ENCODE assay signal across 8 cellular contexts in the genomic region with DNA sequence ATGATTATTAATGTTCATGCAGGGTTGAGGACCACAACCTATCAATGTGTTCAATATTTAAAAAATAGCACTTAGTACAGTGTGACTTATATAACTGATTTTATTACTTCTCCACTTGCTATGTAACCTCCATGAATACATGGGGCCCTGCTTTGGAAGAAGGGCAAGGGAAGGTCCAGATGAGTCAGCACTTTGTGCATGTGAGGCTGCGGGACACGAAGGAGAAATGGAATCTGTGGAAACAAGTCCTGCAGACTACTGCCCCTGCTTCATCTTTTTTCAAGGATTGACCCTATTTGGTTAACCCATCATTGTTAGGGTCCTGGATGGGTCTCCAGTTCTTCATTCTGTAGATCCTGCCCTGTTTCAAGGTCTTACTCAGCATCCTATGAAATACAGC. TPM values are rescaled to one million over a fixed set of nuclear protein-coding genes. Genes with fewer than 3 reads are reported as not detected.
DNase-seq lines count a peak whose midpoint lies in the region; ATAC-seq and TF ChIP-seq lines count a peak whose summit lies in the region.

No MANE protein-coding gene starts in this region.

- H3K27me3 Mint-ChIP-seq in activated CD4-positive, alpha-beta T cell treated with anti-CD3 and anti-CD28 coated beads, Interleukin-2, amount 10 ng/mL, durations not matched to agents 24 days and 14 days = no peaks in the 10 kb centered on the region
- no peaks in the 10 kb centered on the region for H3K27me3 Mint-ChIP-seq in T-helper 17 cell
- peaks cover 12% of the 10 kb centered on the region for H3K27me3 Mint-ChIP-seq in glutamatergic neuron (ENCODE audit: unreplicated experiment)

- H3K4me3 Mint-ChIP-seq in activated CD4-positive, alpha-beta T cell treated with anti-CD3 and anti-CD28 coated beads, Interleukin-2, amount 10 ng/mL, durations not matched to agents 24 days and 14 days = peak overlapping the region; percentile 97
- peak overlapping the region; percentile 94 for H3K4me3 Mint-ChIP-seq in T-helper 17 cell
- peak overlapping the region; percentile 99 for H3K4me3 Mint-ChIP-seq in glutamatergic neuron (ENCODE audit: unreplicated experiment)

- ATAC-seq in T-helper 17 cell (no peak), GM19035 (IDR thresholded peaks at IDR 0.05; ENCODE audit: unreplicated experiment) (no peak), HG03521 (IDR thresholded peaks at IDR 0.05; ENCODE audit: unreplicated experiment) (no peak)

- H3K27ac Mint-ChIP-seq in activated CD4-positive, alpha-beta T cell treated with anti-CD3 and anti-CD28 coated beads, Interleukin-2, amount 10 ng/mL, durations not matched to agents 24 days and 14 days = no peak overlapping the region
- H3K27ac Mint-ChIP-seq in T-helper 17 cell (peak overlapping the region; percentile 94), glutamatergic neuron (ENCODE audit: unreplicated experiment) (no peak overlapping the region)

- DNase-seq in activated CD4-positive, alpha-beta T cell treated with anti-CD3 and anti-CD28 coated beads, Interleukin-2, amount 10 ng/mL, durations not matched to agents 24 days and 14 days = no peak
- no peak for DNase-seq in activated CD4-positive, alpha-beta T cell treated with anti-CD3 and anti-CD28 coated beads for 4 hours
- no peak for DNase-seq in T-helper 17 cell
- no peak for DNase-seq in glutamatergic neuron
- DNase-seq in smooth muscle cell of the brain vasculature (ENCODE audit: low read depth, low spot score) = peak; percentile 50
- DNase-seq in effector CD4-positive, alpha-beta T cell = no peak

- H3K9me3 Mint-ChIP-seq in activated CD4-positive, alpha-beta T cell treated with anti-CD3 and anti-CD28 coated beads, Interleukin-2, amount 10 ng/mL, durations not matched to agents 24 days and 14 days = no peaks in the 10 kb centered on the region
- peaks cover 13% of the 10 kb centered on the region for H3K9me3 Mint-ChIP-seq in glutamatergic neuron (ENCODE audit: unreplicated experiment)

- peaks cover 27% of the 10 kb centered on the region for H3K36me3 Mint-ChIP-seq in activated CD4-positive, alpha-beta T cell treated with anti-CD3 and anti-CD28 coated beads, Interleukin-2, amount 10 ng/mL, durations not matched to agents 24 days and 14 days (ENCODE audit: low read depth)
- H3K36me3 Mint-ChIP-seq in T-helper 17 cell (ENCODE audit: low read depth) (peaks cover 3% of the 10 kb centered on the region), glutamatergic neuron (ENCODE audit: unreplicated experiment) (no peaks in the 10 kb centered on the region)

- intact Hi-C loops in activated CD4-positive, alpha-beta T cell treated with anti-CD3 and anti-CD28 coated beads, Interleukin-2, amount 10 ng/mL, durations not matched to agents 24 days and 14 days (cut with micrococcal nuclease) = loop anchor here (2.0 to 10.0 kb wide), 2 partner anchors 70 to 206 kb away; a partner anchor contains a TSS

- peaks cover 45% of the 10 kb centered on the region for H3K4me1 Mint-ChIP-seq in activated CD4-positive, alpha-beta T cell treated with anti-CD3 and anti-CD28 coated beads, Interleukin-2, amount 10 ng/mL, durations not matched to agents 24 days and 14 days
- H3K4me1 Mint-ChIP-seq in T-helper 17 cell (peaks cover 47% of the 10 kb centered on the region), glutamatergic neuron (ENCODE audit: low read depth, unreplicated experiment) (peaks cover 3% of the 10 kb centered on the region)

- no peaks in the 10 kb centered on the region for H3K9me3 ChIP-seq in T-helper 17 cell (ENCODE audit: control insufficient read depth, low read length, poor library complexity, severe bottlenecking)

- TF ChIP-seq CTCF in glutamatergic neuron (IDR thresholded peaks at IDR 0.05; ENCODE audit: partially characterized antibody, unreplicated experiment) = no peak

RNA-seq across cellular contexts. Expression of a gene that starts 1.6 kb away (rescaled TPM):
- 17.2 and 18.2 TPM in 2 replicates for total RNA-seq in activated CD4-positive, alpha-beta T cell treated with anti-CD3 and anti-CD28 coated beads, Interleukin-2, amount 10 ng/mL, durations not matched to agents 24 days and 14 days
- total RNA-seq in T-helper 17 cell (10 to 100 TPM; 30.6 to 31.7 TPM), glutamatergic neuron (ENCODE audit: unreplicated experiment) (29.1 TPM)

RNA-seq across cellular contexts. Expression of a gene that starts 56.2 kb away (rescaled TPM):
- total RNA-seq in activated CD4-positive, alpha-beta T cell treated with anti-CD3 and anti-CD28 coated beads, Interleukin-2, amount 10 ng/mL, durations not matched to agents 24 days and 14 days = 20.3 and 22.8 TPM in 2 replicates
- total RNA-seq in T-helper 17 cell = 10 to 100 TPM; 10.4 to 11.1 TPM
- 25.1 TPM for total RNA-seq in glutamatergic neuron (ENCODE audit: unreplicated experiment)
